Comparison of ENCODE assay signal across 1 cellular context in genomic region chr1:12404918-12405317, GRCh38.
A peak's percentile ranks its signal among the peaks of the same experiment; 100 is the strongest.
TF ChIP-seq lines count a peak whose summit lies in the region.

No MANE protein-coding gene starts in this region.

TF ChIP-seq in HepG2, 621 proteins besides CTCF, POLR2A, EP300 and RAD21 (continued from another document):
- TF ChIP-seq, protein P1, sequence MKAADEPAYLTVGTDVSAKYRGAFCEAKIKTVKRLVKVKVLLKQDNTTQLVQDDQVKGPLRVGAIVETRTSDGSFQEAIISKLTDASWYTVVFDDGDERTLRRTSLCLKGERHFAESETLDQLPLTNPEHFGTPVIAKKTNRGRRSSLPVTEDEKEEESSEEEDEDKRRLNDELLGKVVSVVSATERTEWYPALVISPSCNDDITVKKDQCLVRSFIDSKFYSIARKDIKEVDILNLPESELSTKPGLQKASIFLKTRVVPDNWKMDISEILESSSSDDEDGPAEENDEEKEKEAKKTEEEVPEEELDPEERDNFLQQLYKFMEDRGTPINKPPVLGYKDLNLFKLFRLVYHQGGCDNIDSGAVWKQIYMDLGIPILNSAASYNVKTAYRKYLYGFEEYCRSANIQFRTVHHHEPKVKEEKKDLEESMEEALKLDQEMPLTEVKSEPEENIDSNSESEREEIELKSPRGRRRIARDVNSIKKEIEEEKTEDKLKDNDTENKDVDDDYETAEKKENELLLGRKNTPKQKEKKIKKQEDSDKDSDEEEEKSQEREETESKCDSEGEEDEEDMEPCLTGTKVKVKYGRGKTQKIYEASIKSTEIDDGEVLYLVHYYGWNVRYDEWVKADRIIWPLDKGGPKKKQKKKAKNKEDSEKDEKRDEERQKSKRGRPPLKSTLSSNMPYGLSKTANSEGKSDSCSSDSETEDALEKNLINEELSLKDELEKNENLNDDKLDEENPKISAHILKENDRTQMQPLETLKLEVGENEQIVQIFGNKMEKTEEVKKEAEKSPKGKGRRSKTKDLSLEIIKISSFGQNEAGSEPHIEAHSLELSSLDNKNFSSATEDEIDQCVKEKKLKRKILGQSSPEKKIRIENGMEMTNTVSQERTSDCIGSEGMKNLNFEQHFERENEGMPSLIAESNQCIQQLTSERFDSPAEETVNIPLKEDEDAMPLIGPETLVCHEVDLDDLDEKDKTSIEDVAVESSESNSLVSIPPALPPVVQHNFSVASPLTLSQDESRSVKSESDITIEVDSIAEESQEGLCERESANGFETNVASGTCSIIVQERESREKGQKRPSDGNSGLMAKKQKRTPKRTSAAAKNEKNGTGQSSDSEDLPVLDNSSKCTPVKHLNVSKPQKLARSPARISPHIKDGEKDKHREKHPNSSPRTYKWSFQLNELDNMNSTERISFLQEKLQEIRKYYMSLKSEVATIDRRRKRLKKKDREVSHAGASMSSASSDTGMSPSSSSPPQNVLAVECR (CRISPR knock-in tag; IDR thresholded peaks at IDR 0.05; ENCODE audit: borderline replicate concordance): no peak
- TF ChIP-seq ZFX (CRISPR knock-in tag; IDR thresholded peaks at IDR 0.05; ENCODE audit: low read depth): 0 out of 2 replicates have a peak, but pooled peaks have one; percentile 3
- TF ChIP-seq ZNF687 (CRISPR knock-in tag; IDR thresholded peaks at IDR 0.05): peak; percentile 52; the same call in 1 of the 2 replicates
